Comparison of ENCODE assay signal across 8 cellular contexts in the genomic region with DNA sequence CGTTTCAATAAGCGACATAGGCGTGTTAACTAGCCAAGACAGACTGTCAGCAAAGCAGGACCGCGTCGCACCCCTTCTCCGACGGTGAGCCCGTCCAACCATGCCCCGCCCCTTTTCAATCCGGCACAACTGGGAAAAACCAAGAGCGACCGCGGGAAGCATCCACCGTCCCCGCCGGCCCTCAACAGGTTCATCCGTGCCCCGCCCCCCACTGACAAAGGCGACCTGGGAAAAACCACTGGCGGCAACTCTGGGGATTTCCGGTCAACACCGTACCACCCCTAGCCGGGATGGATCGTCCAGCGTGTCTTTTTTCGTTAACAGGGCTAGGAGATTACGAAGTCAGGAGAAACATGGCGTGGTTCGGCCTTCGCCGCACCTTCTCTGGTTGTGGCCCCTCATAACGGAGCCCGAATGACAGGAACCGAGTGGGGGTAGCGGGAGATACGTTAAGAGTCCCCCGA. TPM values are rescaled to one million over a fixed set of nuclear protein-coding genes. Genes with fewer than 3 reads are reported as not detected.
DNase-seq lines count a peak whose midpoint lies in the region; ATAC-seq and FAIRE-seq lines count a peak whose summit lies in the region.

No MANE protein-coding gene starts in this region.

- H3K4me3 ChIP-seq in GM08714 (ENCODE audit: low read length) (peak overlapping the region; percentile 80), small intestine (ENCODE audit: low read depth in 1 of 2, low read length in 2 of 2) (peak overlapping the region; percentile 70)

- H3K4me1 ChIP-seq in small intestine (ENCODE audit: control insufficient read depth in 2 of 2, insufficient read depth in 1 of 2, low read depth in 1 of 2, low read length in 1 of 2) = peaks cover 0 to 6% of the 10 kb centered on the region in 2 donors

- H3K27me3 ChIP-seq in small intestine (ENCODE audit: control insufficient read depth in 2 of 2, insufficient read depth in 2 of 2, low read length in 2 of 2) = no peaks in the 10 kb centered on the region

- no peaks in the 10 kb centered on the region for H3K9me3 ChIP-seq in small intestine (ENCODE audit: control insufficient read depth, low read depth)

- H3K27ac ChIP-seq in small intestine (ENCODE audit: low read depth in 1 of 2, low read length in 1 of 2) = peak overlapping the region; percentile 82 to 99

- peaks cover 0 to 4% of the 10 kb centered on the region in 2 donors for H3K36me3 ChIP-seq in small intestine (ENCODE audit: control insufficient read depth in 2 of 2, insufficient read depth in 2 of 2, low read length in 2 of 2)

- DNase-seq in NCI-H2107 treated with DMSO at 0.1 percent for 48 hours (lab: John Stamatoyannopoulos, UW; ENCODE audit: unreplicated experiment) (peak; percentile 62), UCSD-AML1 (lab: John Stamatoyannopoulos, UW; ENCODE audit: unreplicated experiment) (peak; percentile 75), cerebellar cortex (ENCODE audit: low spot score) (peak; percentile 72), iris pigment epithelial cell (ENCODE audit: low read depth) (peak; percentile 70), small intestine (peak; percentile 79), GM19239 (ENCODE audit: insufficient read length, low spot score) (no peak)

- no peak for FAIRE-seq in small intestine (lab: Jason Lieb, UNC)
- no peak for FAIRE-seq in GM19239 (lab: Jason Lieb, UNC)

- peak; percentile 14 for ATAC-seq in HG02981 (IDR thresholded peaks at IDR 0.05; ENCODE audit: unreplicated experiment)

- WGBS in small intestine, 3 donors = 1 to 42% (median 9%) methylated on average over 23 to 38 of the region's 38 CpGs

RNA-seq across cellular contexts. Expression of a gene that starts 0.4 kb away (rescaled TPM):
- polyA plus RNA-seq in small intestine = 10 to 100 TPM; 65.5 to 72.5 (median 66.7) TPM

RNA-seq across cellular contexts. Expression of a gene that starts 0.5 kb away (rescaled TPM):
- 100 to 1,000 TPM in 2 of 3 donors, 10 to 100 TPM in 1; 77.8 to 186 (median 125) TPM for polyA plus RNA-seq in small intestine

RNA-seq across cellular contexts. Expression of a gene that starts 14.3 kb away (rescaled TPM):
- polyA plus RNA-seq in small intestine = 10 to 100 TPM in 1 of 3 donors, 1 to 10 TPM in 2; 8.1 to 31.5 (median 9.7) TPM

RNA-seq across cellular contexts. Expression of a gene that starts 21.6 kb away (rescaled TPM):
- polyA plus RNA-seq in small intestine = 10 to 100 TPM in 2 of 3 donors, 1 to 10 TPM in 1; 2.9 to 35.1 (median 10.1) TPM
